Comparison of ENCODE assay signal across 14 cellular contexts in the genomic region with DNA sequence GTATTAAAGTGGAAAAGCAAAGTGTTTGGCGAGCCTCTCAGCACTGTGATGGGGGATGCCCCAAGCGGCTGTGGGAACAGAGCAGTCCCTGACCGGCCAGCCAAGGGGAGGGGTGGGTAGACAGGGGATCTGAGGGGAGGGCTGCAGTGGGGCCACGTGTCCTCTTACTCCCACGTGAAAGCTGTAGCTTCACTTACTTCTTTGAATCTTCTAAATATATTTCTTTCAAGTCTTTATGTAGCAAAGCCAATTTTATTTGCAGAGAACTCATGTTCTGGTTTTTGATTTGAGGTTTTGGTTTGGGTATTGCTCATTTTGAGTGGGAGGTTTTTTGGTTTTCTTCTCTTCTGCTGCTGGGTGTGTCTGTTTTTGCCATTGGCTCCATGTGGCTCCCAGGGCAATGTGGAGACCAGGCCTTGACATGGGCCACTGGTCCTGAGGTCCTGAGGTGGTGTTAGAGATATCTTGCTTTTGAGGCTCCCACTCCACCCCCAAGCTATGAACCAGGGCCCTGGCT. TPM values are rescaled to one million over a fixed set of nuclear protein-coding genes. Genes with fewer than 3 reads are reported as not detected.
DNase-seq lines count a peak whose midpoint lies in the region; ATAC-seq and TF ChIP-seq lines count a peak whose summit lies in the region.
"Had no signal": no experiment of that assay in that cellular context is flagged by ENCODE, and none has a peak within 500 bp of the region (broad histone marks: within the 10 kb centered on the region; RNA-seq: fewer than 3 reads in every experiment).

No MANE protein-coding gene starts in this region.

- H3K27me3 ChIP-seq in CD8-positive, alpha-beta T cell (ENCODE audit: insufficient read depth, low read length) = no peaks in the 10 kb centered on the region
- H3K27me3 ChIP-seq in right cardiac atrium (ENCODE audit: control insufficient read depth, insufficient read depth) (no peaks in the 10 kb centered on the region), BE2C (no peaks in the 10 kb centered on the region)
- H3K27me3 ChIP-seq: cardiac muscle cell, vagina had no signal

- peaks cover 14% of the 10 kb centered on the region for H3K4me1 Mint-ChIP-seq in CD8-positive, alpha-beta T cell (ENCODE audit: low read depth)
- H3K4me1 Mint-ChIP-seq in activated CD8-positive, alpha-beta memory T cell treated with anti-CD3 and anti-CD28 coated beads, Interleukin-2, amount 10 ng/mL, durations not matched to agents 7 days and 5 days = peaks cover 27% of the 10 kb centered on the region
- H3K4me1 Mint-ChIP-seq: CD14-positive monocyte had no signal

- POLR2A ChIA-PET in CD8-positive, alpha-beta T cell (lab: Charles Lee) = no interaction called here
- POLR2A ChIA-PET in GM10248 (lab: Yijun Ruan, JAX) = interaction anchor here (0.6 kb wide), 1 partner anchor 115 kb away, joined by 3 read pairs; no protein-coding TSS in a partner anchor

- 90% methylated on average over 5 of the region's 5 CpGs for WGBS in right cardiac atrium

- no peak for ATAC-seq in CD8-positive, alpha-beta T cell
- peak; percentile 60 for ATAC-seq in activated CD8-positive, alpha-beta memory T cell treated with anti-CD3 and anti-CD28 coated beads, Interleukin-2, amount 10 ng/mL, durations not matched to agents 7 days and 5 days
- no peak for ATAC-seq in right cardiac atrium
- ATAC-seq in HG03520 (IDR thresholded peaks at IDR 0.05; ENCODE audit: unreplicated experiment) = no peak

- H3K4me3 ChIP-seq in CD8-positive, alpha-beta T cell (ENCODE audit: low read depth, low read length) = no peak overlapping the region
- H3K4me3 ChIP-seq in right cardiac atrium (ENCODE audit: low read length) (no peak overlapping the region), BE2C (ENCODE audit: low read depth, low read length) (no peak overlapping the region)
- H3K4me3 ChIP-seq: cardiac muscle cell, SK-N-MC, vagina had no signal

- peak overlapping the region; percentile 64 for H3K27ac Mint-ChIP-seq in CD8-positive, alpha-beta T cell
- peak overlapping the region; percentile 73 for H3K27ac Mint-ChIP-seq in activated CD8-positive, alpha-beta memory T cell treated with anti-CD3 and anti-CD28 coated beads, Interleukin-2, amount 10 ng/mL, durations not matched to agents 7 days and 5 days

- H3K9me3 Mint-ChIP-seq in CD8-positive, alpha-beta T cell = no peaks in the 10 kb centered on the region
- no peaks in the 10 kb centered on the region for H3K9me3 Mint-ChIP-seq in activated CD8-positive, alpha-beta memory T cell treated with anti-CD3 and anti-CD28 coated beads, Interleukin-2, amount 10 ng/mL, durations not matched to agents 7 days and 5 days (ENCODE audit: low read depth)
- H3K9me3 Mint-ChIP-seq: CD14-positive monocyte had no signal

- no peaks in the 10 kb centered on the region for H3K36me3 ChIP-seq in CD8-positive, alpha-beta T cell (ENCODE audit: insufficient read depth, low read length)
- H3K36me3 ChIP-seq in BE2C = peaks cover 65% of the 10 kb centered on the region
- H3K36me3 ChIP-seq: cardiac muscle cell, vagina had no signal

- intact Hi-C loops in CD8-positive, alpha-beta T cell (cut with DNase I, micrococcal nuclease) = no loop called here
- intact Hi-C loops in right cardiac atrium (cut with DNase I) = no loop called here

- TF ChIP-seq CTCF in CD8-positive, alpha-beta T cell (IDR thresholded peaks at IDR 0.05) = no peak
- TF ChIP-seq CTCF in GM10248 (IDR thresholded peaks at IDR 0.05; ENCODE audit: control extremely low read depth, extremely low read depth, low read depth, missing control alignments) (no peak), BE2C (IDR thresholded peaks at IDR 0.05; ENCODE audit: low read depth, low read length) (no peak)

- no peaks in the 10 kb centered on the region for H3K36me3 Mint-ChIP-seq in CD8-positive, alpha-beta T cell
- peaks cover 36% of the 10 kb centered on the region for H3K36me3 Mint-ChIP-seq in activated CD8-positive, alpha-beta memory T cell treated with anti-CD3 and anti-CD28 coated beads, Interleukin-2, amount 10 ng/mL, durations not matched to agents 7 days and 5 days

- no peak for DNase-seq in CD8-positive, alpha-beta T cell
- DNase-seq in GM10248 (ENCODE audit: extremely low spot score) (peak; percentile 82), right cardiac atrium (no peak), BE2C (no peak), NCI-H226 (no peak)
- DNase-seq in activated CD8-positive, alpha-beta memory T cell treated with anti-CD3 and anti-CD28 coated beads, Interleukin-2, amount 10 ng/mL, durations not matched to agents 7 days and 5 days = no peak
- DNase-seq: activated effector memory CD4-positive, alpha-beta T cell treated with anti-CD3 and anti-CD28 coated beads, Interleukin-2, amount 50 U/mL, for 16 hours; NCI-H1105 had no signal

- H3K4me3 Mint-ChIP-seq in CD8-positive, alpha-beta T cell = no peak overlapping the region
- no peak overlapping the region for H3K4me3 Mint-ChIP-seq in activated CD8-positive, alpha-beta memory T cell treated with anti-CD3 and anti-CD28 coated beads, Interleukin-2, amount 10 ng/mL, durations not matched to agents 7 days and 5 days
- H3K4me3 Mint-ChIP-seq: CD14-positive monocyte had no signal

- CTCF ChIA-PET in CD8-positive, alpha-beta T cell (lab: Charles Lee) = no interaction called here
- CTCF ChIA-PET in GM10248 (lab: Yijun Ruan, JAX) = interaction anchor here (2.3 to 2.6 kb wide), 2 partner anchors 18 to 33 kb away, joined by 5 to 15 read pairs; partner anchors contain the start of gene OVOL3
- CTCF ChIA-PET in activated CD8-positive, alpha-beta memory T cell treated with anti-CD3 and anti-CD28 coated beads, Interleukin-2, amount 10 ng/mL, durations not matched to agents 7 days and 5 days (lab: Charles Lee) = interaction anchor here (1.2 to 1.3 kb wide), 2 partner anchors 105 to 146 kb away, joined by 3 read pairs; no protein-coding TSS in a partner anchor

- peaks cover 15% of the 10 kb centered on the region for H3K4me1 ChIP-seq in CD8-positive, alpha-beta T cell (ENCODE audit: insufficient read depth, low read length)
- peaks cover 2% of the 10 kb centered on the region for H3K4me1 ChIP-seq in right cardiac atrium (ENCODE audit: control insufficient read depth, insufficient read depth, low read length)
- no peaks in the 10 kb centered on the region for H3K4me1 ChIP-seq in BE2C
- H3K4me1 ChIP-seq: vagina had no signal

- no peaks in the 10 kb centered on the region for H3K27me3 Mint-ChIP-seq in CD8-positive, alpha-beta T cell (ENCODE audit: low read depth)
- no peaks in the 10 kb centered on the region for H3K27me3 Mint-ChIP-seq in activated CD8-positive, alpha-beta memory T cell treated with anti-CD3 and anti-CD28 coated beads, Interleukin-2, amount 10 ng/mL, durations not matched to agents 7 days and 5 days

- H3K27ac ChIP-seq in CD8-positive, alpha-beta T cell (ENCODE audit: low read depth, low read length) = no peak overlapping the region
- H3K27ac ChIP-seq in right cardiac atrium (ENCODE audit: low read length) = peak overlapping the region; percentile 28
- H3K27ac ChIP-seq: cardiac muscle cell, SK-N-MC, vagina had no signal

- H3K9me3 ChIP-seq in CD8-positive, alpha-beta T cell (ENCODE audit: low read length) = no peaks in the 10 kb centered on the region
- H3K9me3 ChIP-seq in right cardiac atrium (ENCODE audit: control insufficient read depth, low read length) = no peaks in the 10 kb centered on the region
- no peaks in the 10 kb centered on the region for H3K9me3 ChIP-seq in BE2C
- H3K9me3 ChIP-seq: vagina had no signal

RNA-seq across cellular contexts. Expression of gene OVOL3, which starts 17.7 kb away (rescaled TPM):
- total RNA-seq in CD8-positive, alpha-beta T cell = not detected
- total RNA-seq in activated CD8-positive, alpha-beta memory T cell treated with anti-CD3 and anti-CD28 coated beads, Interleukin-2, amount 10 ng/mL, durations not matched to agents 7 days and 5 days = not detected
- not detected for total RNA-seq in right cardiac atrium
- not detected for polyA plus RNA-seq in right cardiac atrium
- not detected for polyA plus RNA-seq in BE2C (2012; ENCODE audit: insufficient read depth, insufficient read length, low read depth)
- total RNA-seq: cardiac muscle cell, posterior vena cava, vagina had no signal
- polyA plus RNA-seq: cardiac muscle cell, CD14-positive monocyte had no signal

RNA-seq across cellular contexts. Expression of gene POLR2I, which starts 21.5 kb away (rescaled TPM):
- total RNA-seq in CD8-positive, alpha-beta T cell = 10 to 100 TPM; 27.4 to 34.7 TPM
- total RNA-seq in activated CD8-positive, alpha-beta memory T cell treated with anti-CD3 and anti-CD28 coated beads, Interleukin-2, amount 10 ng/mL, durations not matched to agents 7 days and 5 days = 10 to 100 TPM; 63.2 to 65.3 TPM
- total RNA-seq in right cardiac atrium = 100 to 1,000 TPM in 3 of 4 donors, 10 to 100 TPM in 1; 96.6 to 140 (median 122) TPM
- polyA plus RNA-seq in right cardiac atrium = 121 TPM
- polyA plus RNA-seq in BE2C (2012; ENCODE audit: insufficient read depth, insufficient read length, low read depth) = 604 TPM

RNA-seq across cellular contexts. Expression of gene TBCB, which starts 22.1 kb away (rescaled TPM):
- total RNA-seq in CD8-positive, alpha-beta T cell = 10 to 100 TPM; 69.7 to 71.2 TPM
- total RNA-seq in activated CD8-positive, alpha-beta memory T cell treated with anti-CD3 and anti-CD28 coated beads, Interleukin-2, amount 10 ng/mL, durations not matched to agents 7 days and 5 days = 100 to 1,000 TPM; 141 to 166 TPM
- total RNA-seq in right cardiac atrium = 10 to 100 TPM; 76.8 to 99.7 (median 80.3) TPM
- polyA plus RNA-seq in right cardiac atrium = 101 TPM
- polyA plus RNA-seq in BE2C (2012; ENCODE audit: insufficient read depth, insufficient read length, low read depth) = 500 TPM

RNA-seq across cellular contexts. Expression of gene WDR62, which starts 38.5 kb away (rescaled TPM):
- 1 to 10 TPM; 2.1 to 2.2 TPM for total RNA-seq in CD8-positive, alpha-beta T cell
- 10 to 100 TPM; 34.5 to 46.0 TPM for total RNA-seq in activated CD8-positive, alpha-beta memory T cell treated with anti-CD3 and anti-CD28 coated beads, Interleukin-2, amount 10 ng/mL, durations not matched to agents 7 days and 5 days
- total RNA-seq in right cardiac atrium = 10 to 100 TPM in 1 of 4 donors, 1 to 10 TPM in 3; 2.8 to 16.3 (median 8.0) TPM
- 10.6 TPM for polyA plus RNA-seq in right cardiac atrium
- polyA plus RNA-seq in BE2C (2012; ENCODE audit: insufficient read depth, insufficient read length, low read depth) = 4.0 TPM

RNA-seq across cellular contexts. Expression of gene THAP8, which starts 39.1 kb away (rescaled TPM):
- total RNA-seq in CD8-positive, alpha-beta T cell = under 1 TPM; 0.31 to 0.57 TPM
- total RNA-seq in activated CD8-positive, alpha-beta memory T cell treated with anti-CD3 and anti-CD28 coated beads, Interleukin-2, amount 10 ng/mL, durations not matched to agents 7 days and 5 days = 1 to 10 TPM; 2.4 to 4.2 TPM
- total RNA-seq in right cardiac atrium = 1 to 10 TPM; 1.6 to 4.5 (median 3.9) TPM
- polyA plus RNA-seq in right cardiac atrium = 6.6 TPM
- 14.1 TPM for polyA plus RNA-seq in BE2C (2012; ENCODE audit: insufficient read depth, insufficient read length, low read depth)
